Comparison of ENCODE assay signal across 26 cellular contexts in genomic region chr10:84551437-84552120, GRCh38.
DNase-seq lines count a peak whose midpoint lies in the region; ATAC-seq, FAIRE-seq and TF ChIP-seq lines count a peak whose summit lies in the region.
"Had no signal": no experiment of that assay in that cellular context is flagged by ENCODE, and none has a peak within 500 bp of the region (broad histone marks: within the 10 kb centered on the region; RNA-seq: fewer than 3 reads in every experiment).

No MANE protein-coding gene starts in this region.

- no peaks in the 10 kb centered on the region for H3K4me1 ChIP-seq in HepG2 (ENCODE audit: insufficient read depth, low read length)
- H3K4me1 ChIP-seq: adrenal gland, breast epithelium, gastrocnemius medialis, left ventricle myocardium inferior had no signal

- H3K79me2 ChIP-seq in HepG2 (ENCODE audit: insufficient read depth, low read length), result no peaks in the 10 kb centered on the region

- no peak for TF ChIP-seq POLR2A in HepG2 (IDR thresholded peaks at IDR 0.05; ENCODE audit: insufficient read depth in 1 of 2, low read depth in 2 of 2, low read length in 2 of 2)

- WGBS in HepG2 (ENCODE audit: low lambda C conversion rate), result 20% methylated on average over 6 of the region's 6 CpGs

- H3K9ac ChIP-seq in HepG2 (ENCODE audit: insufficient read depth, low read depth, low read length), result no peak overlapping the region

- TF ChIP-seq EP300 in HepG2 (IDR thresholded peaks at IDR 0.05; ENCODE audit: low read depth in 2 of 2, low read length in 2 of 2) (no peak), HepG2 (CRISPR knock-in tag; IDR thresholded peaks at IDR 0.05; ENCODE audit: borderline replicate concordance) (no peak)

- H2AFZ ChIP-seq in HepG2 (ENCODE audit: low read length), result no peak overlapping the region

- H3K27ac Mint-ChIP-seq in endothelial cell (ENCODE audit: unreplicated experiment), result no peak overlapping the region
- H3K27ac Mint-ChIP-seq: effector memory CD8-positive, alpha-beta T cell; naive B cell had no signal

- H3K4me1 Mint-ChIP-seq in endothelial cell (ENCODE audit: unreplicated experiment), result no peaks in the 10 kb centered on the region
- H3K4me1 Mint-ChIP-seq: naive B cell had no signal

- POLR2A ChIA-PET in HepG2 (lab: Yijun Ruan, JAX), result no interaction called here

- no peak for TF ChIP-seq CTCF in HepG2 (CRISPR knock-in tag; IDR thresholded peaks at IDR 0.05)
- no peak for TF ChIP-seq CTCF in endothelial cell (IDR thresholded peaks at IDR 0.05; ENCODE audit: unreplicated experiment)

- in situ Hi-C loops in HepG2 (cut with HindIII; ENCODE audit: extremely low pct_ligation_motif_present, low pct_unique_long_range_greater_than_20kb), result no loop called here

- no peak for FAIRE-seq in HepG2 (lab: Jason Lieb, UNC)

- ATAC-seq in GM18909 (IDR thresholded peaks at IDR 0.05; ENCODE audit: poor library complexity, unreplicated experiment), result peak; percentile 77
- peak; percentile 70 for ATAC-seq in GM21423 (IDR thresholded peaks at IDR 0.05; ENCODE audit: unreplicated experiment)
- peak; percentile 58 for ATAC-seq in HG03175 (IDR thresholded peaks at IDR 0.05; ENCODE audit: unreplicated experiment)
- ATAC-seq in HepG2, result peak; percentile 63
- ATAC-seq in GM19035 (IDR thresholded peaks at IDR 0.05; ENCODE audit: unreplicated experiment), result no peak
- ATAC-seq: effector memory CD8-positive, alpha-beta T cell; esophagus mucosa; gastrocnemius medialis had no signal

- H3K4me3 Mint-ChIP-seq in endothelial cell (ENCODE audit: unreplicated experiment), result no peak overlapping the region
- H3K4me3 Mint-ChIP-seq: CD14-positive monocyte; effector memory CD8-positive, alpha-beta T cell; naive B cell had no signal

- H3K9me3 Mint-ChIP-seq in endothelial cell (ENCODE audit: unreplicated experiment), result no peaks in the 10 kb centered on the region
- H3K9me3 Mint-ChIP-seq: effector memory CD8-positive, alpha-beta T cell; naive B cell had no signal

- no peaks in the 10 kb centered on the region for H3K36me3 ChIP-seq in HepG2 (replicated peaks in 1 of 2; ENCODE audit: control insufficient read depth in 1 of 2, insufficient read depth in 2 of 2, low read length in 2 of 2)
- H3K36me3 ChIP-seq: adrenal gland, breast epithelium, gastrocnemius medialis, left ventricle myocardium inferior had no signal

- H3K27ac ChIP-seq in HepG2 (ENCODE audit: extremely low read length, insufficient read depth, low read length), result no peak overlapping the region
- H3K27ac ChIP-seq: adrenal gland, breast epithelium, gastrocnemius medialis, HL-60, left ventricle myocardium inferior had no signal

- TF ChIP-seq RAD21 in HepG2 (CRISPR knock-in tag; IDR thresholded peaks at IDR 0.05), result no peak

- no peaks in the 10 kb centered on the region for H3K27me3 Mint-ChIP-seq in endothelial cell (ENCODE audit: unreplicated experiment)

- intact Hi-C loops in HepG2 (cut with micrococcal nuclease; ENCODE audit: unreplicated experiment), result no loop called here

- H3K27me3 ChIP-seq in HepG2 (ENCODE audit: control insufficient read depth in 1 of 2, insufficient read depth in 2 of 2, low read length in 2 of 2), result peaks cover 0 to 38% of the 10 kb centered on the region in 2 experiments; a peak in 3 of 5 replicates
- H3K27me3 ChIP-seq: gastrocnemius medialis had no signal

- no peaks in the 10 kb centered on the region for H4K20me1 ChIP-seq in HepG2 (ENCODE audit: insufficient read depth, low read length)

- H3K36me3 Mint-ChIP-seq in endothelial cell (ENCODE audit: low read depth, unreplicated experiment), result no peaks in the 10 kb centered on the region
- H3K36me3 Mint-ChIP-seq: CD14-positive monocyte, naive B cell had no signal

- DNase-seq in HepG2 (ENCODE audit: low spot score) (no peak), endothelial cell (ENCODE audit: low spot score) (no peak), amniotic stem cell (lab: John Stamatoyannopoulos, UW) (no peak)
- DNase-seq in activated naive CD4-positive, alpha-beta T cell treated with anti-CD3 and anti-CD28 coated beads, Interleukin-2, amount 50 U/mL, for 16 hours, result no peak
- DNase-seq: activated CD8-positive, alpha-beta memory T cell treated with anti-CD3 and anti-CD28 coated beads for 24 hours; activated T-cell treated with anti-CD3 and anti-CD28 coated beads, Interleukin-2, amount 50 U/mL, for 1 hour; adrenal gland; Calu3; effector memory CD8-positive, alpha-beta T cell; gastrocnemius medialis; hippocampal formation; left ventricle myocardium inferior; naive B cell; NCI-H1930; NCI-H526 treated with DMSO at 0.1 percent for 48 hours; stimulated activated CD8-positive, alpha-beta memory T cell treated with anti-CD3 and anti-CD28 coated beads, Interleukin-4, amount 100 ng/mL, for 48 hours; T-helper 1 cell; trophoblast cell had no signal

- H3K4me3 ChIP-seq in HepG2 (replicated peaks in 1 of 3; ENCODE audit: insufficient read depth in 1 of 3, low read depth in 2 of 3, low read length in 3 of 3), result no peak overlapping the region
- H3K4me3 ChIP-seq: adrenal gland, breast epithelium, gastrocnemius medialis, left ventricle myocardium inferior had no signal

- no peak overlapping the region for H3K4me2 ChIP-seq in HepG2 (ENCODE audit: low read depth, low read length)

- CTCF ChIA-PET in HepG2 (lab: Yijun Ruan, JAX; ENCODE audit: low intra/inter-chr PET ratio, low total read pairs), result no interaction called here

- no peaks in the 10 kb centered on the region for H3K9me3 ChIP-seq in HepG2 (ENCODE audit: low read length)
- H3K9me3 ChIP-seq: adrenal gland, breast epithelium, gastrocnemius medialis, left ventricle myocardium inferior had no signal

- no TSS peak for BruUV-seq in HepG2 (replicated peaks; lab: Mats Ljungman, UMichigan)

TF ChIP-seq in HepG2, 621 proteins besides CTCF, POLR2A, EP300 and RAD21:
- TF ChIP-seq RFXAP (CRISPR knock-in tag; IDR thresholded peaks at IDR 0.05; ENCODE audit: borderline replicate concordance) (no peak), ARNT2 (CRISPR knock-in tag; IDR thresholded peaks at IDR 0.05; ENCODE audit: low read depth) (no peak), ZC3H4 (CRISPR knock-in tag; IDR thresholded peaks at IDR 0.05; ENCODE audit: borderline replicate concordance) (no peak), ZNF451 (CRISPR knock-in tag; IDR thresholded peaks at IDR 0.05) (no peak), CHD2 (IDR thresholded peaks at IDR 0.05; ENCODE audit: low read depth, low read length) (no peak), KAT7 (CRISPR knock-in tag; IDR thresholded peaks at IDR 0.05; ENCODE audit: borderline replicate concordance) (no peak), BORCS8-MEF2B (CRISPR knock-in tag; IDR thresholded peaks at IDR 0.05) (no peak), KDM5A (IDR thresholded peaks at IDR 0.05; ENCODE audit: borderline replicate concordance, low read length) (no peak), ZNF800 (CRISPR knock-in tag; IDR thresholded peaks at IDR 0.05) (no peak)
